ENCODE assay signal across 10 cellular contexts in the genomic region with DNA sequence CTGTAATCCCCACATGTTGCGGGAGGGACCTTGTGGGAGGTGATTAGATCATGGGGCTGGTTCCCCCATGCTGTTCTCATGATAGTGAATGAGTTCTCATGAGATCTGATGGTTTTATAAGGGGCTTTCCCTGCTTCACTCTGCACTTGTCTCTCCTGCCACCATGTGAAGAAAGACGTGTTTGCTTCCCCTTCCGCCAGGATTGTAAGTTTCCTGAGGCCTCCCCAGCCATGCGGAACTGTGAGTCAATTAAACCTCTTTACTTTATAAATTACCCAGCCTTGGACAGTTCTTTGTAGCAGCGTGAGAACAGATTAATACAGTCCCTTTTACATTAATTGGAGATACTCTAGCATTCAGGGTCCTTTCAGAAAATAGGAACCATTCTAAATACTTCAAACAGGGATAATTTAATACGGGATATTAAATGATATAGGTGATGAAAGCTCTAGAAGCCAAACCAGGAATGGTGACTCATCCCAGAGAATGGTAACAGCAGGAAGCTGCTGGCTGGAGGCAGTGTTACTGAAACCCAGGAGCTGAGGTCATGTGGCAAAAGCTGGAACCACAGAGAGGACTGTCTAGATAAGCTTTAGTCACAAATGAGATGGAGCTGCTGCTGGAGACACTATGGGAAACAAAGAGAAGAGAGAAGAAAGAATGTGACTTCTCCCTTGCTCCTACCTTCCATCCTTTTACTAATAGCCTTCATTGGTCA. TPM values are rescaled to one million over a fixed set of nuclear protein-coding genes. Genes with fewer than 3 reads are reported as not detected.
DNase-seq lines count a peak whose midpoint lies in the region; FAIRE-seq and TF ChIP-seq lines count a peak whose summit lies in the region.
"Had no signal": no experiment of that assay in that cellular context is flagged by ENCODE, and none has a peak within 500 bp of the region (broad histone marks: within the 10 kb centered on the region; RNA-seq: fewer than 3 reads in every experiment).

No MANE protein-coding gene starts in this region.

- CTCF ChIA-PET in HEK293 (lab: Yijun Ruan, JAX) (interaction anchor here (0.5 kb wide), 1 partner anchor 12 kb away, joined by 3 read pairs; no protein-coding TSS in a partner anchor), Caco-2 (lab: Charles Lee) (no interaction called here)

- H3K36me3 Mint-ChIP-seq in Caco-2 (ENCODE audit: insufficient read depth, unreplicated experiment) = peaks cover 8% of the 10 kb centered on the region

- H3K27me3 ChIP-seq in SJSA1 (replicated peaks) (no peaks in the 10 kb centered on the region), small intestine (ENCODE audit: control insufficient read depth in 2 of 2, insufficient read depth in 2 of 2, low read length in 2 of 2) (no peaks in the 10 kb centered on the region), Caco-2 (replicated peaks; ENCODE audit: control insufficient read depth, insufficient read depth, low read length) (no peaks in the 10 kb centered on the region)
- H3K27me3 ChIP-seq: pancreas had no signal

- intact Hi-C loops in Caco-2 (cut with micrococcal nuclease; ENCODE audit: unreplicated experiment) = no loop called here

- no peaks in the 10 kb centered on the region for H3K4me1 Mint-ChIP-seq in Caco-2 (ENCODE audit: low read depth, unreplicated experiment)

- H3K4me1 ChIP-seq in HEK293 (ENCODE audit: control insufficient read depth, insufficient read depth, low read length) = no peaks in the 10 kb centered on the region
- H3K4me1 ChIP-seq in SJSA1 (replicated peaks) = peaks cover 4% of the 10 kb centered on the region
- H3K4me1 ChIP-seq in small intestine (ENCODE audit: control insufficient read depth in 2 of 2, insufficient read depth in 1 of 2, low read depth in 1 of 2, low read length in 1 of 2) = no peaks in the 10 kb centered on the region
- H3K4me1 ChIP-seq in Caco-2 = no peaks in the 10 kb centered on the region
- H3K4me1 ChIP-seq: pancreas had no signal

- no peak for TF ChIP-seq CTCF in HEK293 (tag by site-specific recombination; IDR thresholded peaks at IDR 0.05)
- no peak for TF ChIP-seq CTCF in fibroblast of the aortic adventitia (IDR thresholded peaks at IDR 0.05; ENCODE audit: insufficient read depth, low read length)
- TF ChIP-seq CTCF in Caco-2 (IDR thresholded peaks at IDR 0.05; ENCODE audit: insufficient read depth in 1 of 2, low read depth in 1 of 2, low read length in 1 of 2, severe bottlenecking in 1 of 2, unreplicated experiment in 1 of 2) = no peak

- FAIRE-seq in small intestine (lab: Jason Lieb, UNC) = no peak
- FAIRE-seq: frontal cortex, pancreas had no signal

- no peak overlapping the region for H3K4me3 ChIP-seq in HEK293 (ENCODE audit: low read depth, low read length)
- H3K4me3 ChIP-seq in SJSA1 = no peak overlapping the region
- H3K4me3 ChIP-seq in fibroblast of the aortic adventitia (ENCODE audit: low read depth, low read length) = no peak overlapping the region
- no peak overlapping the region for H3K4me3 ChIP-seq in small intestine (ENCODE audit: low read depth in 1 of 2, low read length in 2 of 2)
- no peak overlapping the region for H3K4me3 ChIP-seq in Caco-2 (ENCODE audit: low read depth, low read length)
- H3K4me3 ChIP-seq: pancreas had no signal

- 90 to 95% (median 90%) methylated on average over 6 of the region's 6 CpGs for WGBS in small intestine, 3 donors

- DNase-seq in SJSA1 (ENCODE audit: low read depth in 1 of 2, low spot score in 2 of 2) = peak; percentile 31 to 50
- peak; percentile 87 for DNase-seq in fibroblast of the aortic adventitia (ENCODE audit: low read depth)
- DNase-seq in small intestine = peak; percentile 11
- DNase-seq in Caco-2 = no peak
- DNase-seq in NK-92 treated with Interleukin-12 subunit alpha and Interleukin-12 subunit beta, amount 100 ng/mL, for 24 hours (lab: John Stamatoyannopoulos, UW) = no peak
- no peak for DNase-seq in NCI-H1694 (lab: John Stamatoyannopoulos, UW)
- DNase-seq: pancreas, RPMI8226 had no signal

- H3K27me3 Mint-ChIP-seq in Caco-2 (ENCODE audit: insufficient read depth, unreplicated experiment) = no peaks in the 10 kb centered on the region

- H3K27ac Mint-ChIP-seq in Caco-2 (ENCODE audit: unreplicated experiment) = no peak overlapping the region

- BruUV-seq in Caco-2 (replicated peaks; lab: Mats Ljungman, UMichigan) = no TSS peak

- H3K27ac ChIP-seq in HEK293 (ENCODE audit: extremely low read depth, low read depth, low read length) (no peak overlapping the region), SJSA1 (no peak overlapping the region), small intestine (ENCODE audit: low read depth in 1 of 2, low read length in 1 of 2) (no peak overlapping the region)
- H3K27ac ChIP-seq: pancreas had no signal

- H3K36me3 ChIP-seq in HEK293 (ENCODE audit: control insufficient read depth in 2 of 2, insufficient read depth in 1 of 2, low read length in 2 of 2) = no peaks in the 10 kb centered on the region
- H3K36me3 ChIP-seq in SJSA1 = no peaks in the 10 kb centered on the region
- H3K36me3 ChIP-seq in small intestine (ENCODE audit: control insufficient read depth in 2 of 2, insufficient read depth in 2 of 2, low read length in 2 of 2) = no peaks in the 10 kb centered on the region
- no peaks in the 10 kb centered on the region for H3K36me3 ChIP-seq in Caco-2 (ENCODE audit: control insufficient read depth, insufficient read depth, low read length)
- H3K36me3 ChIP-seq: pancreas had no signal

- no peaks in the 10 kb centered on the region for H3K9me3 ChIP-seq in HEK293 (ENCODE audit: control insufficient read depth, insufficient read depth, low read depth, low read length)
- H3K9me3 ChIP-seq in SJSA1 (replicated peaks) = no peaks in the 10 kb centered on the region
- no peaks in the 10 kb centered on the region for H3K9me3 ChIP-seq in small intestine (ENCODE audit: control insufficient read depth, low read depth)
- no peaks in the 10 kb centered on the region for H3K9me3 ChIP-seq in Caco-2
- H3K9me3 ChIP-seq: pancreas had no signal

- POLR2A ChIA-PET in HEK293 (lab: Yijun Ruan, JAX) = no interaction called here
- POLR2A ChIA-PET in Caco-2 (lab: Charles Lee) = no interaction called here

- no peak overlapping the region for H3K4me3 Mint-ChIP-seq in Caco-2 (ENCODE audit: unreplicated experiment)

- H3K9me3 Mint-ChIP-seq in Caco-2 (ENCODE audit: unreplicated experiment) = no peaks in the 10 kb centered on the region

TF ChIP-seq in HEK293, 187 proteins besides CTCF, POLR2A, EP300 and RAD21:
- TF ChIP-seq ZBTB6 (tag by site-specific recombination; IDR thresholded peaks at IDR 0.05) (peak; percentile 33; the same call in 1 of the 2 replicates), OSR2 (tag by site-specific recombination; IDR thresholded peaks at IDR 0.05) (0 out of 2 replicates have a peak, but pooled peaks have one; percentile 29), ZBTB26 (tag by site-specific recombination; optimal IDR thresholded peaks at IDR 0.05) (no peak), SETDB1 (IDR thresholded peaks at IDR 0.05; ENCODE audit: insufficient read length, low read length) (peak; percentile 80)
TF ChIP-seq in HEK293: peak in this region for 3.

RNA-seq across cellular contexts. Expression of gene GSTCD, which starts 57.3 kb away (rescaled TPM):
- total RNA-seq in SJSA1 (2014; rRNA removed; shearing (Covaris generic)) = 21.5 and 25.7 TPM in 2 replicates
- total RNA-seq in fibroblast of the aortic adventitia (ENCODE audit: low replicate concordance) = 8.6 and 21.0 TPM in 2 replicates
- polyA plus RNA-seq in small intestine = 1 to 10 TPM; 1.4 to 5.0 (median 1.6) TPM
- total RNA-seq in Caco-2 (2022) = 20.5 and 21.3 TPM in 2 replicates

RNA-seq across cellular contexts. Expression of gene INTS12, which starts 57.4 kb away (rescaled TPM):
- total RNA-seq in SJSA1 (2014; rRNA removed; shearing (Covaris generic)) = 20.5 and 24.2 TPM in 2 replicates
- total RNA-seq in fibroblast of the aortic adventitia (ENCODE audit: low replicate concordance) (22.9 and 30.3 TPM in 2 replicates), Caco-2 (2022) (16.1 and 19.2 TPM in 2 replicates)
- polyA plus RNA-seq in small intestine = 10 to 100 TPM; 18.9 to 23.0 (median 20.1) TPM

Comparison
In these comparisons a context has a peak if more than half of its experiments do, and no peak if none do; other contexts are left out.
1. DNase-seq: peak in SJSA1 (2 of 2), fibroblast of the aortic adventitia (single experiment) and small intestine (single experiment); none in Caco-2 (0 of 2), NK-92 treated with Interleukin-12 subunit alpha and Interleukin-12 subunit beta, amount 100 ng/mL, for 24 hours (single experiment) and NCI-H1694 (single experiment).